1 cellular context compared by ENCODE assay signal in the genomic region with DNA sequence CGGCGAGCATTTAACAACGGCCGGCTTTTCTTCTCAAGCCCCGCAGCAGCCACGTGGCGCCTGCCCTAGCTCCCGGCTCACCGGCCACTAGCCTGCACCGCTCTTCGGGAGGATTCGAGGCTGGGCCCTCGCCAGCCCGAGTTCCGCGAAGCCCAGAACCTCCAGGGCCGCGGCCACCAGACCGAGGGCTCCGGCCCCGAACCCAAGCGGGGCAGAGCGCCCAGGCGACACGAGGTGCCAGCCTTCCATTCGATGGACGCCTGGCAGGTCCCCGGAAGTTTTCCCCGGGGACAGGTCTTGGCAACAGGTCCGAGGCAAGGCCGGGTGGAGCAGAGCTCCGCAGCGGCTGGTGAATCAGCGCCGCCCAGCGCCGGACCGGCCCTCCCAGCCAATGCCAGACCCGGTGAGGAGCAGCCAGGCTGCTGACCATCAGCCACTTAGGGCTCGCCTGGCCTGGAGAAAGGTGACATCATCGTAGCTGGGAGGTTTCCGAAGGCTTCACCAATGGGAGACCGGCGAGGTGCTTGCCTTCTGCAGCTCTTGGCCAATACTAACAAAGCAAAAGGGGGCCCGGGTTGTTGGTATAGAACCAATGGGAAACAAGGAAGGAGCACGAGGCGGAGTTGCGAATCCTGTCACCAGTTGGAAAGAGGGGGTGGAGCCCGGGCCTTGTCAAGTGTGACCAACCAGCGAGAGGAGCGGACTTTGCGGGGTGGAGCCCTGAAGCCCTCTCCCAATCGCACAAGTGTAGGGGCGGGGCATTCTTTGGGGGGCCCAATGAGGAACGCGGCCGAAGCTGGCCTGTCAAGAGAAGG.
TF ChIP-seq lines count a peak whose summit lies in the region.

No MANE protein-coding gene starts in this region.

TF ChIP-seq in K562, 482 proteins besides CTCF, POLR2A, EP300 and RAD21 (continued from another document):
- TF ChIP-seq FOS (IDR thresholded peaks at IDR 0.05; ENCODE audit: extremely low read depth, insufficient read length) = peak; percentile 89
- peak; percentile 90 for TF ChIP-seq RBM22 (IDR thresholded peaks at IDR 0.05; ENCODE audit: low read depth, low read length, poor library complexity, severe bottlenecking)
